In genomic region chr16:20255002-20255401, GRCh38 we compare ENCODE assay signal across 9 cellular contexts.
"Had no signal": no experiment of that assay in that cellular context is flagged by ENCODE, and none has a peak within 500 bp of the region (broad histone marks: within the 10 kb centered on the region; RNA-seq: fewer than 3 reads in every experiment).

No MANE protein-coding gene starts in this region.

- H3K4me3 Mint-ChIP-seq: IgD-negative memory B cell had no signal

- H3K27ac ChIP-seq: HL-60, KMS-11 had no signal

- H3K27ac Mint-ChIP-seq: IgD-negative memory B cell had no signal

- H3K36me3 Mint-ChIP-seq: IgD-negative memory B cell had no signal

- DNase-seq: IMR-90, Karpas-422, Kasumi-1, KBM-7, KG1 had no signal

- H3K4me1 Mint-ChIP-seq: IgD-negative memory B cell had no signal

- FAIRE-seq: HTR-8/SVneo had no signal

- H3K9ac ChIP-seq: KMS-11 had no signal

- H3K4me2 ChIP-seq: KMS-11 had no signal
